ENCODE assay signal across 10 cellular contexts in the genomic region with DNA sequence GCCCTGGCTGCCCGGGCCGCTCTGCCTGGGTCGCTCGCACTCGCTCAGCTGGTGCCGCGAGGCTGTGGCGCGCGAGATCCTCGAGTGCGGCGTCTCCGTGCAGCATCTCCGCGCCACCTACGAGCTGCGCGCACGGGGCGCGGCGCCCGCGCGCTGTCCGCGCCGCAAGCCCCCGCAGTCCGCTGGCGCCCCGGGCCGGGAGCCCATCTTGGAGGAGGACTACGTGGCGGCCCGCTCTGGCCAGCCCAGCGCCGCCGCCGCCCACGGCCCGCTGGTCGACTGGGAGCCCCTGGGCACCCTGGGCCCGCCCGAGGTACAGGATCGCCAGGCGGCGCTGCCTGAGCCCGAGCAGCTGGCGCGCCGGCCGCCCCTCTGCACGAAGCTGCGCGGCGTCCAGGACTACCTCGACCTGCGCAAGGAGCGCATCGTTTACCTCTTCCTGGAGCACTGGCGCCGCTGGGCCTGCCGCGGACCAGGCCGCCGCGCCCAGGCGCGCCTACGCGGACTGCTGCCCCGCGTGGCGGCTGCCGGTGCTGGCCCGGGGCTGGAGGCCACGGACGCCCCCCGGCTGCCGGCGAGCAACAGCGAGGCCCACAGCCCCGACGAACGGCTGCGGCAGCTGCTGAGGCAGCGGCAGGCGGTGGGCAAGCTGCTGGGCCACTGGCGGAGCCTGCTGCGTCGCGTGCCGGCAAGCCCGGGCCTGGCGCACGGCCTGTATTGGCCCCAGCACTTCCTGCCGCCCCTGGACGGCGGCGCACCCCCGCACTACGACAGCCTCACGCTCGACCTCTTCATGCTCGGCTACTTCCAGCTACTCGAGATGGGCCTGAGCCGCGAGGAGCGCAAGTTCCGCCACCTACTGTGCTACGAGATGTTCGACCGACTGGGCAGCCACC. TPM values are rescaled to one million over a fixed set of nuclear protein-coding genes. Genes with fewer than 3 reads are reported as not detected.
A peak's percentile ranks its signal among the peaks of the same experiment; 100 is the strongest.
DNase-seq lines count a peak whose midpoint lies in the region; ATAC-seq and TF ChIP-seq lines count a peak whose summit lies in the region.
"Had no signal": no experiment of that assay in that cellular context is flagged by ENCODE, and none has a peak within 500 bp of the region (broad histone marks: within the 10 kb centered on the region; RNA-seq: fewer than 3 reads in every experiment).

No MANE protein-coding gene starts in this region.

- no peaks in the 10 kb centered on the region for H3K9me3 Mint-ChIP-seq in activated CD4-positive, alpha-beta memory T cell treated with anti-CD3 and anti-CD28 coated beads for 36 hours
- H3K9me3 Mint-ChIP-seq in stimulated activated effector memory CD8-positive, alpha-beta T cell treated with anti-CD3 and anti-CD28 coated beads, Interleukin-12 subunit alpha, Interleukin-12 subunit beta, amount 100 ng/mL, for 72 hours, result no peaks in the 10 kb centered on the region

- no peak overlapping the region for H3K4me3 ChIP-seq in epithelial cell of esophagus (ENCODE audit: low read length)

- POLR2A ChIA-PET in activated CD4-positive, alpha-beta memory T cell treated with anti-CD3 and anti-CD28 coated beads for 36 hours (lab: Charles Lee), result no interaction called here

- no peak overlapping the region for H3K4me3 Mint-ChIP-seq in activated CD4-positive, alpha-beta memory T cell treated with anti-CD3 and anti-CD28 coated beads for 36 hours
- H3K4me3 Mint-ChIP-seq in stimulated activated effector memory CD8-positive, alpha-beta T cell treated with anti-CD3 and anti-CD28 coated beads, Interleukin-12 subunit alpha, Interleukin-12 subunit beta, amount 100 ng/mL, for 72 hours, result no peak overlapping the region

- H3K27ac Mint-ChIP-seq in activated CD4-positive, alpha-beta memory T cell treated with anti-CD3 and anti-CD28 coated beads for 36 hours, result no peak overlapping the region
- no peak overlapping the region for H3K27ac Mint-ChIP-seq in stimulated activated effector memory CD8-positive, alpha-beta T cell treated with anti-CD3 and anti-CD28 coated beads, Interleukin-12 subunit alpha, Interleukin-12 subunit beta, amount 100 ng/mL, for 72 hours

- no peaks in the 10 kb centered on the region for H3K36me3 Mint-ChIP-seq in activated CD4-positive, alpha-beta memory T cell treated with anti-CD3 and anti-CD28 coated beads for 36 hours
- peaks cover 5% of the 10 kb centered on the region for H3K36me3 Mint-ChIP-seq in stimulated activated effector memory CD8-positive, alpha-beta T cell treated with anti-CD3 and anti-CD28 coated beads, Interleukin-12 subunit alpha, Interleukin-12 subunit beta, amount 100 ng/mL, for 72 hours

- CTCF ChIA-PET in activated CD4-positive, alpha-beta memory T cell treated with anti-CD3 and anti-CD28 coated beads for 36 hours (lab: Charles Lee), result interaction anchor here (0.7 to 3.5 kb wide), 10 partner anchors 9 to 208 kb away, joined by 3 to 36 read pairs (median 4); no protein-coding TSS in a partner anchor

- ATAC-seq in stimulated activated effector memory CD8-positive, alpha-beta T cell treated with anti-CD3 and anti-CD28 coated beads, Interleukin-12 subunit alpha, Interleukin-12 subunit beta, amount 100 ng/mL, for 72 hours, result peak; percentile 52
- no peak for ATAC-seq in HG02840 (IDR thresholded peaks at IDR 0.05; ENCODE audit: low FRiP score, unreplicated experiment)

- no peak for TF ChIP-seq CTCF in epithelial cell of esophagus (IDR thresholded peaks at IDR 0.05; ENCODE audit: insufficient read depth, low read depth, low read length, missing control alignments)

- intact Hi-C loops in activated CD4-positive, alpha-beta memory T cell treated with anti-CD3 and anti-CD28 coated beads for 36 hours (cut with micrococcal nuclease), result no loop called here

- peaks cover 25% of the 10 kb centered on the region for H3K27me3 Mint-ChIP-seq in activated CD4-positive, alpha-beta memory T cell treated with anti-CD3 and anti-CD28 coated beads for 36 hours

- peaks cover 18% of the 10 kb centered on the region for H3K4me1 Mint-ChIP-seq in activated CD4-positive, alpha-beta memory T cell treated with anti-CD3 and anti-CD28 coated beads for 36 hours (ENCODE audit: low read depth)
- peaks cover 36% of the 10 kb centered on the region for H3K4me1 Mint-ChIP-seq in stimulated activated effector memory CD8-positive, alpha-beta T cell treated with anti-CD3 and anti-CD28 coated beads, Interleukin-12 subunit alpha, Interleukin-12 subunit beta, amount 100 ng/mL, for 72 hours

- peak; percentile 67 for DNase-seq in activated T-cell treated with anti-CD3 and anti-CD28 coated beads, Interleukin-2, amount 50 U/mL, for 1 hour
- DNase-seq in activated T-cell treated with anti-CD3 and anti-CD28 coated beads for 4 hours, result no peak
- peak; percentile 49 for DNase-seq in activated CD4-positive, alpha-beta memory T cell treated with anti-CD3 and anti-CD28 coated beads for 36 hours
- peak; percentile 38 for DNase-seq in epithelial cell of esophagus (ENCODE audit: low read depth)
- no peak for DNase-seq in stimulated activated effector memory CD8-positive, alpha-beta T cell treated with anti-CD3 and anti-CD28 coated beads, Interleukin-12 subunit alpha, Interleukin-12 subunit beta, amount 100 ng/mL, for 72 hours (ENCODE audit: low spot score in 2 of 2)
- no peak for DNase-seq in RKO (ENCODE audit: low spot score)
- no peak for DNase-seq in NCI-H1694 (lab: John Stamatoyannopoulos, UW)
- DNase-seq: hippocampal formation, NCI-H1105 had no signal

RNA-seq across cellular contexts. Expression of gene TNFRSF25, which starts 10.9 kb away (rescaled TPM):
- 10 to 100 TPM; 90.0 to 97.4 TPM for total RNA-seq in activated CD4-positive, alpha-beta memory T cell treated with anti-CD3 and anti-CD28 coated beads for 36 hours

RNA-seq across cellular contexts. Expression of gene ESPN, which starts 30.5 kb away (rescaled TPM):
- total RNA-seq in activated CD4-positive, alpha-beta memory T cell treated with anti-CD3 and anti-CD28 coated beads for 36 hours, result 1 to 10 TPM in 1 of 2 experiments, under 1 TPM in 1; 0.83 to 1.5 TPM

RNA-seq across cellular contexts. Expression of gene HES2, which starts 35.4 kb away (rescaled TPM):
- under 1 TPM in 1 of 2 experiments, not detected in 1; 0.07 TPM for total RNA-seq in activated CD4-positive, alpha-beta memory T cell treated with anti-CD3 and anti-CD28 coated beads for 36 hours

RNA-seq across cellular contexts. Expression of gene PLEKHG5, which starts 36.4 kb away (rescaled TPM):
- 1 to 10 TPM; 2.1 to 2.2 TPM for total RNA-seq in activated CD4-positive, alpha-beta memory T cell treated with anti-CD3 and anti-CD28 coated beads for 36 hours

Comparison
In these comparisons a context has a peak if more than half of its experiments do, and no peak if none do; other contexts are left out.
1. DNase-seq: peak in activated T-cell treated with anti-CD3 and anti-CD28 coated beads, Interleukin-2, amount 50 U/mL, for 1 hour (single experiment), activated CD4-positive, alpha-beta memory T cell treated with anti-CD3 and anti-CD28 coated beads for 36 hours (single experiment) and epithelial cell of esophagus (single experiment); none in activated T-cell treated with anti-CD3 and anti-CD28 coated beads for 4 hours (single experiment), stimulated activated effector memory CD8-positive, alpha-beta T cell treated with anti-CD3 and anti-CD28 coated beads, Interleukin-12 subunit alpha, Interleukin-12 subunit beta, amount 100 ng/mL, for 72 hours (0 of 2), RKO (single experiment) and NCI-H1694 (single experiment).